In the genomic region with DNA sequence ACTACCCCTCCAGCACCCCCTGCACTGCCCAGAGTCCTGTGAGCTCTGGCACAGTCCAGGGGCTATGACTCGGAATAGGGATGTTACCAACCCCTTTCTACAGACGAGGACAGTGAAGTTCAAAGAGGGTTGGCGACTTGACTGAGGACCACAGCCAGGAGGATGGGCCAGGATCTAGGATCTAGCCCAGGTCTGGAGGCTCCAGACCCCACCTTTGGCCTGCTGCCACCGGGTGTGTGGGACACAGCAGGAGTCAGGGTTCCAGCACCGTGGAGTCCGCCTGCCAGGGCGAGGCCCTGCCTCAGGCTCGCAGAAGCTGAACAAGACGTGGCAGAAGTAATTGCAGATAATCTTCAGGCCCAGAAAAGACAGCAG, we compare ENCODE assay signal across 20 cellular contexts. TPM values are rescaled to one million over a fixed set of nuclear protein-coding genes. Genes with fewer than 3 reads are reported as not detected.
DNase-seq lines count a peak whose midpoint lies in the region; ATAC-seq, FAIRE-seq and TF ChIP-seq lines count a peak whose summit lies in the region.
"Had no signal": no experiment of that assay in that cellular context is flagged by ENCODE, and none has a peak within 500 bp of the region (broad histone marks: within the 10 kb centered on the region; RNA-seq: fewer than 3 reads in every experiment).

No MANE protein-coding gene starts in this region.

- H3K4me1 ChIP-seq in kidney (ENCODE audit: control insufficient read depth in 1 of 2, insufficient read depth in 1 of 2, low read depth in 1 of 2, low read length in 2 of 2), result no peaks in the 10 kb centered on the region
- no peaks in the 10 kb centered on the region for H3K4me1 ChIP-seq in smooth muscle cell (ENCODE audit: low read depth)
- H3K4me1 ChIP-seq: A549 had no signal

- 88% methylated on average over 9 of the region's 9 CpGs for WGBS in smooth muscle cell (ENCODE audit: low lambda C conversion rate)

- intact Hi-C loops in kidney (cut with DNase I), result no loop called here
- intact Hi-C loops in sciatic nerve (cut with DNase I), result no loop called here

- no peak overlapping the region for H2AFZ ChIP-seq in smooth muscle cell (ENCODE audit: low read depth)

- no peak for ATAC-seq in sciatic nerve
- ATAC-seq: A549; activated CD8-positive, alpha-beta T cell treated with anti-CD3 and anti-CD28 coated beads, Interleukin-2, amount 10 ng/mL, durations not matched to agents 7 days and 5 days; activated T-cell treated with anti-CD3 and anti-CD28 coated beads, Interleukin-2, amount 50 U/mL, for 4 hours had no signal

- no peak overlapping the region for H3K4me3 ChIP-seq in H7 (ENCODE audit: insufficient read depth, low read depth, low read length)
- H3K4me3 ChIP-seq in kidney (ENCODE audit: low read length in 2 of 2), result no peak overlapping the region
- H3K4me3 ChIP-seq in smooth muscle cell, result no peak overlapping the region
- H3K4me3 ChIP-seq: A549 had no signal

- TF ChIP-seq CTCF in kidney (IDR thresholded peaks at IDR 0.05; ENCODE audit: borderline replicate concordance, extremely low read depth, insufficient read depth) (no peak), smooth muscle cell (IDR thresholded peaks at IDR 0.05; ENCODE audit: borderline replicate concordance, insufficient read depth, poor library complexity, severe bottlenecking) (no peak)

- DNase-seq in activated effector memory CD4-positive, alpha-beta T cell treated with anti-CD3 and anti-CD28 coated beads, Interleukin-2, amount 50 U/mL, for 16 hours, result peak; percentile 54
- DNase-seq in activated effector memory CD4-positive, alpha-beta T cell treated with Interleukin-2 at 50 U/mL for 16 hours, result no peak
- DNase-seq in H7 (peak; percentile 31), kidney (peak; percentile 76), sciatic nerve (ENCODE audit: low spot score) (peak; percentile 60), NCI-H446 treated with DMSO at 0.1 percent for 48 hours (lab: John Stamatoyannopoulos, UW) (no peak), smooth muscle cell (lab: John Stamatoyannopoulos, UW; ENCODE audit: unreplicated experiment) (no peak)
- no peak for DNase-seq in stimulated activated CD4-positive, alpha-beta T cell treated with anti-CD3 and anti-CD28 coated beads, Interleukin-4, amount 100 ng/mL, for 1 hour
- DNase-seq: activated CD8-positive, alpha-beta T cell treated with anti-CD3 and anti-CD28 coated beads, Interleukin-2, amount 10 ng/mL, durations not matched to agents 7 days and 5 days; activated T-cell treated with anti-CD3 and anti-CD28 coated beads, Interleukin-2, amount 50 U/mL, for 4 hours; central memory CD4-positive, alpha-beta T cell; DND-41; midbrain; NCI-H1092 treated with DMSO at 0.1 percent for 48 hours; NCI-H2029; NCI-H748 treated with DMSO at 0.1 percent for 48 hours had no signal

- no peaks in the 10 kb centered on the region for H3K36me3 ChIP-seq in H7 (replicated peaks; ENCODE audit: control insufficient read depth, insufficient read depth, low read length)
- no peaks in the 10 kb centered on the region for H3K36me3 ChIP-seq in kidney (ENCODE audit: control insufficient read depth in 1 of 2, insufficient read depth in 2 of 2, low read length in 2 of 2)
- H3K36me3 ChIP-seq in smooth muscle cell (ENCODE audit: low read depth), result no peaks in the 10 kb centered on the region

- H4K20me1 ChIP-seq in smooth muscle cell (ENCODE audit: low read depth), result no peaks in the 10 kb centered on the region

- H3K9ac ChIP-seq in kidney (ENCODE audit: low read length in 2 of 2) (no peak overlapping the region), smooth muscle cell (ENCODE audit: low read depth) (no peak overlapping the region)

- FAIRE-seq in kidney (lab: Jason Lieb, UNC), result no peak
- FAIRE-seq: A549, GM12891, TTC549, urothelium cell line had no signal

- H3K27ac ChIP-seq in kidney (ENCODE audit: low read depth in 2 of 2, low read length in 2 of 2) (no peak overlapping the region), smooth muscle cell (ENCODE audit: low read depth) (no peak overlapping the region)

- H3K9me3 ChIP-seq in kidney (ENCODE audit: control insufficient read depth in 1 of 2, low read length in 2 of 2), result no peaks in the 10 kb centered on the region
- no peaks in the 10 kb centered on the region for H3K9me3 ChIP-seq in smooth muscle cell (replicated peaks; ENCODE audit: low read depth)
- H3K9me3 ChIP-seq: A549 had no signal

- no peak overlapping the region for H3K4me2 ChIP-seq in smooth muscle cell
- H3K4me2 ChIP-seq: A549 had no signal

- no peaks in the 10 kb centered on the region for H3K27me3 ChIP-seq in H7 (ENCODE audit: control insufficient read depth, insufficient read depth, low read length)
- H3K27me3 ChIP-seq in smooth muscle cell (ENCODE audit: low read depth), result no peaks in the 10 kb centered on the region

- no peaks in the 10 kb centered on the region for H3F3A ChIP-seq in smooth muscle cell (ENCODE audit: low read depth)

- H3K79me2 ChIP-seq in smooth muscle cell (ENCODE audit: low read depth), result no peaks in the 10 kb centered on the region

RNA-seq across cellular contexts. Expression of gene GPC1, which starts 37.9 kb away (rescaled TPM):
- total RNA-seq in H7 (2014; rRNA removed; shearing (Covaris generic)), result 28.4 and 32.0 TPM in 2 replicates
- total RNA-seq in kidney (124 TPM), sciatic nerve (85.4 TPM), smooth muscle cell (86.4 and 88.9 TPM in 2 replicates)
- polyA plus RNA-seq in kidney (ENCODE audit: insufficient read depth, low read depth, low replicate concordance) (18.4 TPM), smooth muscle cell (221 and 236 TPM in 2 replicates)

Comparison
In these comparisons a context has a peak if more than half of its experiments do, and no peak if none do; other contexts are left out.
1. DNase-seq: peak in activated effector memory CD4-positive, alpha-beta T cell treated with anti-CD3 and anti-CD28 coated beads, Interleukin-2, amount 50 U/mL, for 16 hours (single experiment), H7 (single experiment), kidney (single experiment) and sciatic nerve (single experiment); none in activated effector memory CD4-positive, alpha-beta T cell treated with Interleukin-2 at 50 U/mL for 16 hours (single experiment), NCI-H446 treated with DMSO at 0.1 percent for 48 hours (single experiment), smooth muscle cell (single experiment) and stimulated activated CD4-positive, alpha-beta T cell treated with anti-CD3 and anti-CD28 coated beads, Interleukin-4, amount 100 ng/mL, for 1 hour (single experiment).